18 cellular contexts compared by ENCODE assay signal in the genomic region with DNA sequence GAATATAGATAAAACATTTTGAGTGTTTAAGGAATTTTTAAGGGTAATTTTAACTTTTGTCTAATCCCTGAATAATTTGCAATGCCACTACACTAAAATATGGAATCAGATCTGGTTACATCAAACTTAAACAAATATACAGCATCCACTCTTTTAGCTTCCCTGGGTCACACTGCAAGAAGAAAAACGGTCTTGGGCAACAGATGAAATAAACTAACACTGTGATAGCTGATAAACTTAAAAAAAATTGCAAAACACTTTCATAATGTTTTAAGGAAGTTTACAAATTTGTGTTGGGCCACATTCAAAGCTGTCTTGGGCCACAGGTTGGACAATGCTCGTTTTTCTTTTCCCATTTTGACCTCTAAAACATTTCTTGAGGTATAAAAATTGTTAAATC. TPM values are rescaled to one million over a fixed set of nuclear protein-coding genes. Genes with fewer than 3 reads are reported as not detected.
DNase-seq lines count a peak whose midpoint lies in the region; ATAC-seq and TF ChIP-seq lines count a peak whose summit lies in the region.
"Had no signal": no experiment of that assay in that cellular context is flagged by ENCODE, and none has a peak within 500 bp of the region (broad histone marks: within the 10 kb centered on the region; RNA-seq: fewer than 3 reads in every experiment).

No MANE protein-coding gene starts in this region.

- 100% methylated on average over 1 of the region's 2 CpGs for WGBS in HUES64

- peak overlapping the region; percentile 84 for H3K27ac Mint-ChIP-seq in CD8-positive, alpha-beta T cell
- H3K27ac Mint-ChIP-seq in activated naive CD8-positive, alpha-beta T cell treated with anti-CD3 and anti-CD28 coated beads, Interleukin-2, amount 10 ng/mL, durations not matched to agents 7 days and 5 days = peak overlapping the region; percentile 5
- peak overlapping the region; percentile 98 for H3K27ac Mint-ChIP-seq in mesothelial cell of epicardium

- peaks cover 23% of the 10 kb centered on the region for H3K36me3 Mint-ChIP-seq in CD8-positive, alpha-beta T cell
- peaks cover 32% of the 10 kb centered on the region for H3K36me3 Mint-ChIP-seq in activated naive CD8-positive, alpha-beta T cell treated with anti-CD3 and anti-CD28 coated beads, Interleukin-2, amount 10 ng/mL, durations not matched to agents 7 days and 5 days
- peaks cover 29% of the 10 kb centered on the region for H3K36me3 Mint-ChIP-seq in mesothelial cell of epicardium

- H3K9ac ChIP-seq in HUES64 (ENCODE audit: low read depth, low read length) = no peak overlapping the region

- H3K27me3 Mint-ChIP-seq in CD8-positive, alpha-beta T cell (ENCODE audit: low read depth) = no peaks in the 10 kb centered on the region
- H3K27me3 Mint-ChIP-seq in activated naive CD8-positive, alpha-beta T cell treated with anti-CD3 and anti-CD28 coated beads, Interleukin-2, amount 10 ng/mL, durations not matched to agents 7 days and 5 days = no peaks in the 10 kb centered on the region
- H3K27me3 Mint-ChIP-seq in mesothelial cell of epicardium (ENCODE audit: low read depth) = no peaks in the 10 kb centered on the region

- H3K9me3 Mint-ChIP-seq in CD8-positive, alpha-beta T cell = peaks cover 3% of the 10 kb centered on the region
- peaks cover 3% of the 10 kb centered on the region for H3K9me3 Mint-ChIP-seq in activated naive CD8-positive, alpha-beta T cell treated with anti-CD3 and anti-CD28 coated beads, Interleukin-2, amount 10 ng/mL, durations not matched to agents 7 days and 5 days
- peaks cover 1% of the 10 kb centered on the region for H3K9me3 Mint-ChIP-seq in mesothelial cell of epicardium

- intact Hi-C loops in CD8-positive, alpha-beta T cell (cut with DNase I, micrococcal nuclease) = no loop called here

- POLR2A ChIA-PET in CD8-positive, alpha-beta T cell (lab: Charles Lee) = interaction anchor here (0.6 to 5.9 kb wide), 2 partner anchors 35 to 281 kb away, joined by 3 to 39 read pairs; partner anchors contain the start of gene CCDC66
- POLR2A ChIA-PET in activated naive CD8-positive, alpha-beta T cell treated with anti-CD3 and anti-CD28 coated beads, Interleukin-2, amount 10 ng/mL, durations not matched to agents 7 days and 5 days (lab: Charles Lee) = interaction anchor here (0.6 kb wide), 1 partner anchor 100 kb away, joined by 3 read pairs; no protein-coding TSS in a partner anchor

- no peak for DNase-seq in CD8-positive, alpha-beta T cell
- no peak for DNase-seq in activated naive CD8-positive, alpha-beta T cell treated with anti-CD3 and anti-CD28 coated beads, Interleukin-2, amount 10 ng/mL, durations not matched to agents 7 days and 5 days
- DNase-seq in mesothelial cell of epicardium (ENCODE audit: low spot score in 2 of 2, unreplicated experiment in 2 of 2) (no peak), NCI-H69 (lab: John Stamatoyannopoulos, UW) (no peak), dedifferentiated amniotic fluid mesenchymal stem cell (ENCODE audit: extremely low spot score) (no peak)
- no peak for DNase-seq in activated CD8-positive, alpha-beta memory T cell treated with anti-CD3 and anti-CD28 coated beads for 24 hours
- DNase-seq: activated CD8-positive, alpha-beta memory T cell treated with anti-CD3 and anti-CD28 coated beads, Interleukin-2, amount 50 U/mL, for 4 hours; adrenal gland; BE2C; DMS79; glutamatergic neuron; NCI-H1694 treated with DMSO at 0.1 percent for 48 hours; NCI-H510A treated with DMSO at 0.1 percent for 48 hours; sigmoid colon; stimulated activated CD4-positive, alpha-beta T cell treated with anti-CD3 and anti-CD28 coated beads, Interleukin-4, amount 100 ng/mL, for 4 hours had no signal

- no peak for ATAC-seq in CD8-positive, alpha-beta T cell
- no peak for ATAC-seq in activated naive CD8-positive, alpha-beta T cell treated with anti-CD3 and anti-CD28 coated beads, Interleukin-2, amount 10 ng/mL, durations not matched to agents 7 days and 5 days (ENCODE audit: low read depth)
- ATAC-seq in HG02798 (IDR thresholded peaks at IDR 0.05; ENCODE audit: poor library complexity, unreplicated experiment) = no peak

- H3K4me3 Mint-ChIP-seq in CD8-positive, alpha-beta T cell = no peak overlapping the region
- H3K4me3 Mint-ChIP-seq in activated naive CD8-positive, alpha-beta T cell treated with anti-CD3 and anti-CD28 coated beads, Interleukin-2, amount 10 ng/mL, durations not matched to agents 7 days and 5 days = no peak overlapping the region
- no peak overlapping the region for H3K4me3 Mint-ChIP-seq in mesothelial cell of epicardium
- H3K4me3 Mint-ChIP-seq: WTC11 had no signal

- H3K9me3 ChIP-seq in CD8-positive, alpha-beta T cell (ENCODE audit: low read length) = no peaks in the 10 kb centered on the region
- H3K9me3 ChIP-seq in HUES64 (ENCODE audit: insufficient read depth, low read depth, low read length) = no peaks in the 10 kb centered on the region
- H3K9me3 ChIP-seq: adrenal gland, BE2C, sigmoid colon had no signal

- H3K4me3 ChIP-seq in CD8-positive, alpha-beta T cell (ENCODE audit: low read depth, low read length) = no peak overlapping the region
- no peak overlapping the region for H3K4me3 ChIP-seq in HUES64 (ENCODE audit: low read length)
- H3K4me3 ChIP-seq: adrenal gland, sigmoid colon had no signal

- CTCF ChIA-PET in CD8-positive, alpha-beta T cell (lab: Charles Lee) = no interaction called here

- peaks cover 50% of the 10 kb centered on the region for H3K4me1 Mint-ChIP-seq in CD8-positive, alpha-beta T cell (ENCODE audit: low read depth)
- H3K4me1 Mint-ChIP-seq in activated naive CD8-positive, alpha-beta T cell treated with anti-CD3 and anti-CD28 coated beads, Interleukin-2, amount 10 ng/mL, durations not matched to agents 7 days and 5 days = peaks cover 22% of the 10 kb centered on the region
- H3K4me1 Mint-ChIP-seq in mesothelial cell of epicardium = peaks cover 28% of the 10 kb centered on the region

- TF ChIP-seq CTCF in CD8-positive, alpha-beta T cell (IDR thresholded peaks at IDR 0.05) = no peak
- TF ChIP-seq CTCF in mesothelial cell of epicardium (IDR thresholded peaks at IDR 0.05; ENCODE audit: unreplicated experiment) = no peak

- H3K27me3 ChIP-seq in CD8-positive, alpha-beta T cell (ENCODE audit: insufficient read depth, low read length) = no peaks in the 10 kb centered on the region
- no peaks in the 10 kb centered on the region for H3K27me3 ChIP-seq in HUES64 (ENCODE audit: insufficient read depth, low read length)
- H3K27me3 ChIP-seq: adrenal gland, BE2C, sigmoid colon had no signal

- H3K27ac ChIP-seq in CD8-positive, alpha-beta T cell (ENCODE audit: low read depth, low read length) = no peak overlapping the region
- peak overlapping the region; percentile 0; the same call in 1 of the 2 replicates for H3K27ac ChIP-seq in HUES64 (ENCODE audit: low read depth, low read length)
- H3K27ac ChIP-seq: adrenal gland, sigmoid colon had no signal

- no peaks in the 10 kb centered on the region for H3K36me3 ChIP-seq in CD8-positive, alpha-beta T cell (ENCODE audit: insufficient read depth, low read length)
- peaks cover 33% of the 10 kb centered on the region for H3K36me3 ChIP-seq in HUES64 (ENCODE audit: insufficient read depth, low read length)
- H3K36me3 ChIP-seq: BE2C had no signal

- peaks cover 53% of the 10 kb centered on the region for H3K4me1 ChIP-seq in CD8-positive, alpha-beta T cell (ENCODE audit: insufficient read depth, low read length)
- H3K4me1 ChIP-seq in HUES64 (ENCODE audit: insufficient read depth, low read length) = peaks cover 13% of the 10 kb centered on the region; the same call in 1 of the 2 replicates
- H3K4me1 ChIP-seq: BE2C, sigmoid colon had no signal

RNA-seq across cellular contexts. Expression of gene CCDC66, which starts 34.3 kb away (rescaled TPM):
- 10 to 100 TPM; 63.9 to 65.4 TPM for total RNA-seq in CD8-positive, alpha-beta T cell
- 12.6 TPM for polyA plus RNA-seq in HUES64 (2013, experiment 1 of 2)
- polyA plus RNA-seq in HUES64 (2013, experiment 2 of 2) = 17.2 TPM
- 10 to 100 TPM; 55.3 to 58.9 TPM for total RNA-seq in activated naive CD8-positive, alpha-beta T cell treated with anti-CD3 and anti-CD28 coated beads, Interleukin-2, amount 10 ng/mL, durations not matched to agents 7 days and 5 days
- total RNA-seq in mesothelial cell of epicardium = 36.0 to 40.8 TPM (median 36.2 TPM) in 3 replicates

Comparison
In these comparisons a context has a peak if more than half of its experiments do, and no peak if none do; other contexts are left out.
1. H3K27ac Mint-ChIP-seq: peak in every context shown above with its lines; median percentile 98 in mesothelial cell of epicardium; 84 in CD8-positive, alpha-beta T cell; 5 in activated naive CD8-positive, alpha-beta T cell treated with anti-CD3 and anti-CD28 coated beads, Interleukin-2, amount 10 ng/mL, durations not matched to agents 7 days and 5 days.